22 cellular contexts compared by ENCODE assay signal in genomic region chr13:71055644-71056043, GRCh38.
"Had no signal": no experiment of that assay in that cellular context is flagged by ENCODE, and none has a peak within 500 bp of the region (broad histone marks: within the 10 kb centered on the region; RNA-seq: fewer than 3 reads in every experiment).

No MANE protein-coding gene starts in this region.

- H3K9me3 ChIP-seq: prostate gland, right lobe of liver, uterus had no signal

- H3K27me3 ChIP-seq: hepatocyte, right lobe of liver, tibial artery, upper lobe of left lung, uterus had no signal

- H3K9ac ChIP-seq: parathyroid adenoma had no signal

- H3K27me3 Mint-ChIP-seq: memory B cell; natural killer cell treated with Interleukin-12 subunit alpha and Interleukin-12 subunit beta and Interleukin-15 and Interleukin-18, amount 100 ng/mL, for 72 hours; stimulated activated naive CD8-positive, alpha-beta T cell treated with anti-CD3 and anti-CD28 coated beads, Interleukin-15, Interleukin-2, amounts not matched to agents 100 ng/mL and 50 ng/mL, for 24 hours had no signal

- H3K9me3 Mint-ChIP-seq: stimulated activated naive CD8-positive, alpha-beta T cell treated with anti-CD3 and anti-CD28 coated beads, Interleukin-15, Interleukin-2, amounts not matched to agents 100 ng/mL and 50 ng/mL, for 24 hours had no signal

- H3K4me3 Mint-ChIP-seq: endodermal cell; memory B cell; natural killer cell treated with Interleukin-12 subunit alpha and Interleukin-12 subunit beta and Interleukin-15 and Interleukin-18, amount 100 ng/mL, for 72 hours; stimulated activated effector memory CD8-positive, alpha-beta T cell treated with anti-CD3 and anti-CD28 coated beads, Interleukin-12 subunit alpha, Interleukin-12 subunit beta, amount 100 ng/mL, for 72 hours; stimulated activated naive CD8-positive, alpha-beta T cell treated with anti-CD3 and anti-CD28 coated beads, Interleukin-15, Interleukin-2, amounts not matched to agents 100 ng/mL and 50 ng/mL, for 24 hours had no signal

- H3K27ac ChIP-seq: hepatocyte, left ventricle myocardium inferior, lower lobe of right lung, parathyroid adenoma, prostate gland, right lobe of liver, tibial artery, upper lobe of left lung, uterus had no signal

- H3K4me1 Mint-ChIP-seq: memory B cell; stimulated activated effector memory CD8-positive, alpha-beta T cell treated with anti-CD3 and anti-CD28 coated beads, Interleukin-12 subunit alpha, Interleukin-12 subunit beta, amount 100 ng/mL, for 72 hours had no signal

- H3K27ac Mint-ChIP-seq: endodermal cell; memory B cell; natural killer cell treated with Interleukin-12 subunit alpha and Interleukin-12 subunit beta and Interleukin-15 and Interleukin-18, amount 100 ng/mL, for 72 hours; stimulated activated effector memory CD8-positive, alpha-beta T cell treated with anti-CD3 and anti-CD28 coated beads, Interleukin-12 subunit alpha, Interleukin-12 subunit beta, amount 100 ng/mL, for 72 hours; stimulated activated naive CD8-positive, alpha-beta T cell treated with anti-CD3 and anti-CD28 coated beads, Interleukin-15, Interleukin-2, amounts not matched to agents 100 ng/mL and 50 ng/mL, for 24 hours had no signal

- FAIRE-seq: kidney had no signal

- H3K4me1 ChIP-seq: left ventricle myocardium inferior, lower lobe of right lung, parathyroid adenoma, prostate gland, right lobe of liver, tibial artery, upper lobe of left lung, uterus had no signal

- H3K4me2 ChIP-seq: hepatocyte had no signal

- H2AFZ ChIP-seq: hepatocyte, parathyroid adenoma had no signal

- DNase-seq: effector CD4-positive, alpha-beta T cell; endodermal cell; foreskin melanocyte; head of caudate nucleus; kidney; left cardiac atrium; left ventricle myocardium inferior; lower lobe of right lung; midbrain; right lobe of liver; stimulated activated CD4-positive, alpha-beta T cell treated with anti-CD3 and anti-CD28 coated beads, Interleukin-4, amount 100 ng/mL, for 1 hour; stimulated activated CD8-positive, alpha-beta memory T cell treated with anti-CD3 and anti-CD28 coated beads, Interleukin-4, amount 100 ng/mL, for 48 hours; tibial artery; upper lobe of left lung; uterus had no signal

- H3K79me2 ChIP-seq: hepatocyte, parathyroid adenoma had no signal

- H3K4me3 ChIP-seq: hepatocyte, left ventricle myocardium inferior, lower lobe of right lung, prostate gland, right lobe of liver, tibial artery, upper lobe of left lung, uterus had no signal

- ATAC-seq: left cardiac atrium; lower lobe of right lung; natural killer cell treated with Interleukin-12 subunit alpha and Interleukin-12 subunit beta and Interleukin-15 and Interleukin-18, amount 100 ng/mL, for 72 hours; right lobe of liver; stimulated activated effector memory CD8-positive, alpha-beta T cell treated with anti-CD3 and anti-CD28 coated beads, Interleukin-12 subunit alpha, Interleukin-12 subunit beta, amount 100 ng/mL, for 72 hours had no signal

- H3K36me3 ChIP-seq: left ventricle myocardium inferior, lower lobe of right lung, prostate gland, right lobe of liver, tibial artery, upper lobe of left lung, uterus had no signal

- H3K36me3 Mint-ChIP-seq: memory B cell; natural killer cell treated with Interleukin-12 subunit alpha and Interleukin-12 subunit beta and Interleukin-15 and Interleukin-18, amount 100 ng/mL, for 72 hours; stimulated activated effector memory CD8-positive, alpha-beta T cell treated with anti-CD3 and anti-CD28 coated beads, Interleukin-12 subunit alpha, Interleukin-12 subunit beta, amount 100 ng/mL, for 72 hours had no signal
